Comparison of ENCODE assay signal across 1 cellular context in the genomic region with DNA sequence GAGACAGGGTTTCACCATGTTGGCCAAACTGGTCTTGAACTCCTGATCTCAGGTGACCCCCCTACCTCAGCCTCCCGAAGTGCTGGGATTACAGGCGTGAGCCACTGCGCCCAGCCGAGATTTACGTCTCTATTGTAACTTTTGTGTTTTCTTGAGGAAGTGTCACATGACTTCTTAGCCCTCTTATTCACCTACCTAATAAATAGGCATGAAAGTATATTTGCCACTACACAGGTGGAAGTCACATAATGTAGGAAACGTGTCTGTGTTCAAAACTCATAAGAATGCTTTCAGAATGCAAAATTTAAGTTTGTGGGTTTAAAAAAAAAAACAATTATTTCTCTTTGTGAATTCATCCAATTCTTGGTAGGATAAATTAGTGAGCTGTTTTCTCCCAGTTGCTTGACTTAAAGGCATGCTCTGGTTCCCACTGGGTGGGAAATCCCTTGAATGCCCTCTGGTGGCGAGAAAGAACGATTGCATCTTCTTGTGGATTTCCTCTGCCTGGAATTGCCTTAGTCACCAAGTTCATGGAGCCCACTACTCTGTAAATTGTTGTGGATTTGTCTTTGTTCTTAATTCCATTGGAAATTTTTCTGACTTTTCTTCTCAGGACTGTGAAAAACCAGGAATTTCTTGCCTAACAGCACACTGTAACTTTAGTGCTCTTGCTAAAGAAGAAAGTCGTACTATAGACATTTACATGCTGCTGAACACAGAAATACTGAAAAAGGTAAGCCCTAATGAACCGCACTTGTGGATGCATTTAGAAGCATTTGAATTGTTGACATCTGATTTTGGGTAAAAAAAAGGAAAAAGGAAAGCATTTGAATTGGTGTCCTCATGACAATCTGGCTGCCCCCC.
A peak's percentile ranks its signal among the peaks of the same experiment; 100 is the strongest.
TF ChIP-seq lines count a peak whose summit lies in the region.

No MANE protein-coding gene starts in this region.

TF ChIP-seq in K562, 482 proteins besides CTCF, POLR2A, EP300 and RAD21 (continued from another document):
- TF ChIP-seq POLR3A (IDR thresholded peaks at IDR 0.05; ENCODE audit: borderline replicate concordance, extremely low read depth, insufficient read depth, insufficient read length) (no peak), SMC3 (conservative IDR thresholded peaks at IDR 0.05; ENCODE audit: insufficient read depth, low read depth, low read length) (peak; percentile 92), MAZ (CRISPR knock-in tag; conservative IDR thresholded peaks at IDR 0.05 in 1 of 2, IDR thresholded peaks at IDR 0.05 in 1 of 2) (0 out of 4 replicates have a peak, but pooled peaks of 1 of the 2 experiments have one; percentile 15), NCOA1 (IDR thresholded peaks at IDR 0.05; ENCODE audit: low read depth) (no peak), ZSCAN32 (CRISPR knock-in tag; IDR thresholded peaks at IDR 0.05) (0 out of 2 replicates have a peak, but pooled peaks have one; percentile 7), GABPB2 (CRISPR knock-in tag; conservative IDR thresholded peaks at IDR 0.05) (no peak), NFE2 (IDR thresholded peaks at IDR 0.05; ENCODE audit: low read depth) (peak; percentile 41; the same call in 1 of the 2 replicates), BRD4 (IDR thresholded peaks at IDR 0.05) (no peak), SOX6 (IDR thresholded peaks at IDR 0.05) (0 out of 2 replicates have a peak, but pooled peaks have one; percentile 21), RNF2 (IDR thresholded peaks at IDR 0.05) (no peak), SMARCB1 (IDR thresholded peaks at IDR 0.05; ENCODE audit: insufficient read length, low read depth) (no peak), CEBPG (CRISPR knock-in tag; IDR thresholded peaks at IDR 0.05) (no peak), CEBPG (tag; conservative IDR thresholded peaks at IDR 0.05 in 1 of 2, IDR thresholded peaks at IDR 0.05 in 1 of 2) (0 out of 4 replicates have a peak, but pooled peaks of 1 of the 2 experiments have one; percentile 33), RB1 (IDR thresholded peaks at IDR 0.05; ENCODE audit: low read depth) (peak; percentile 78), ZNF436 (CRISPR knock-in tag; IDR thresholded peaks at IDR 0.05) (no peak)
- TF ChIP-seq, protein P1, sequence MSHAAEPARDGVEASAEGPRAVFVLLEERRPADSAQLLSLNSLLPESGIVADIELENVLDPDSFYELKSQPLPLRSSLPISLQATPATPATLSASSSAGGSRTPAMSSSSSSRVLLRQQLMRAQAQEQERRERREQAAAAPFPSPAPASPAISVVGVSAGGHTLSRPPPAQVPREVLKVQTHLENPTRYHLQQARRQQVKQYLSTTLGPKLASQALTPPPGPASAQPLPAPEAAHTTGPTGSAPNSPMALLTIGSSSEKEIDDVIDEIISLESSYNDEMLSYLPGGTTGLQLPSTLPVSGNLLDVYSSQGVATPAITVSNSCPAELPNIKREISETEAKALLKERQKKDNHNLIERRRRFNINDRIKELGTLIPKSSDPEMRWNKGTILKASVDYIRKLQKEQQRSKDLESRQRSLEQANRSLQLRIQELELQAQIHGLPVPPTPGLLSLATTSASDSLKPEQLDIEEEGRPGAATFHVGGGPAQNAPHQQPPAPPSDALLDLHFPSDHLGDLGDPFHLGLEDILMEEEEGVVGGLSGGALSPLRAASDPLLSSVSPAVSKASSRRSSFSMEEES (CRISPR knock-in tag; IDR thresholded peaks at IDR 0.05), result peak; percentile 88
- TF ChIP-seq, protein P2, sequence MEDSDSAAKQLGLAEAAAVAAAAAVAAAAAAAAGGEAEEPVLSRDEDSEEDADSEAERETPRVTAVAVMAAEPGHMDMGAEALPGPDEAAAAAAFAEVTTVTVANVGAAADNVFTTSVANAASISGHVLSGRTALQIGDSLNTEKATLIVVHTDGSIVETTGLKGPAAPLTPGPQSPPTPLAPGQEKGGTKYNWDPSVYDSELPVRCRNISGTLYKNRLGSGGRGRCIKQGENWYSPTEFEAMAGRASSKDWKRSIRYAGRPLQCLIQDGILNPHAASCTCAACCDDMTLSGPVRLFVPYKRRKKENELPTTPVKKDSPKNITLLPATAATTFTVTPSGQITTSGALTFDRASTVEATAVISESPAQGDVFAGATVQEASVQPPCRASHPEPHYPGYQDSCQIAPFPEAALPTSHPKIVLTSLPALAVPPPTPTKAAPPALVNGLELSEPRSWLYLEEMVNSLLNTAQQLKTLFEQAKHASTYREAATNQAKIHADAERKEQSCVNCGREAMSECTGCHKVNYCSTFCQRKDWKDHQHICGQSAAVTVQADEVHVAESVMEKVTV (CRISPR knock-in tag; IDR thresholded peaks at IDR 0.05), result peak; percentile 90
- TF ChIP-seq, protein P3, sequence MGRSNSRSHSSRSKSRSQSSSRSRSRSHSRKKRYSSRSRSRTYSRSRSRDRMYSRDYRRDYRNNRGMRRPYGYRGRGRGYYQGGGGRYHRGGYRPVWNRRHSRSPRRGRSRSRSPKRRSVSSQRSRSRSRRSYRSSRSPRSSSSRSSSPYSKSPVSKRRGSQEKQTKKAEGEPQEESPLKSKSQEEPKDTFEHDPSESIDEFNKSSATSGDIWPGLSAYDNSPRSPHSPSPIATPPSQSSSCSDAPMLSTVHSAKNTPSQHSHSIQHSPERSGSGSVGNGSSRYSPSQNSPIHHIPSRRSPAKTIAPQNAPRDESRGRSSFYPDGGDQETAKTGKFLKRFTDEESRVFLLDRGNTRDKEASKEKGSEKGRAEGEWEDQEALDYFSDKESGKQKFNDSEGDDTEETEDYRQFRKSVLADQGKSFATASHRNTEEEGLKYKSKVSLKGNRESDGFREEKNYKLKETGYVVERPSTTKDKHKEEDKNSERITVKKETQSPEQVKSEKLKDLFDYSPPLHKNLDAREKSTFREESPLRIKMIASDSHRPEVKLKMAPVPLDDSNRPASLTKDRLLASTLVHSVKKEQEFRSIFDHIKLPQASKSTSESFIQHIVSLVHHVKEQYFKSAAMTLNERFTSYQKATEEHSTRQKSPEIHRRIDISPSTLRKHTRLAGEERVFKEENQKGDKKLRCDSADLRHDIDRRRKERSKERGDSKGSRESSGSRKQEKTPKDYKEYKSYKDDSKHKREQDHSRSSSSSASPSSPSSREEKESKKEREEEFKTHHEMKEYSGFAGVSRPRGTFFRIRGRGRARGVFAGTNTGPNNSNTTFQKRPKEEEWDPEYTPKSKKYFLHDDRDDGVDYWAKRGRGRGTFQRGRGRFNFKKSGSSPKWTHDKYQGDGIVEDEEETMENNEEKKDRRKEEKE (IDR thresholded peaks at IDR 0.05; ENCODE audit: borderline replicate concordance in 1 of 2, control insufficient read depth in 1 of 2, low read depth in 2 of 2, low read length in 1 of 2), result no peak
TF ChIP-seq in K562: peak in this region for 11.
